ENCODE assay signal across 14 cellular contexts in genomic region chr16:28297784-28298510, GRCh38. TPM values are rescaled to one million over a fixed set of nuclear protein-coding genes. Genes with fewer than 3 reads are reported as not detected.
DNase-seq lines count a peak whose midpoint lies in the region; ATAC-seq and TF ChIP-seq lines count a peak whose summit lies in the region.
"Had no signal": no experiment of that assay in that cellular context is flagged by ENCODE, and none has a peak within 500 bp of the region (broad histone marks: within the 10 kb centered on the region; RNA-seq: fewer than 3 reads in every experiment).

No MANE protein-coding gene starts in this region.

- DNase-seq in NCI-H510A treated with DMSO at 0.1 percent for 48 hours (lab: John Stamatoyannopoulos, UW) (peak; percentile 40), NCI-H510A (lab: John Stamatoyannopoulos, UW) (no peak), DMS53 treated with DMSO at 0.1 percent for 48 hours (lab: John Stamatoyannopoulos, UW; ENCODE audit: unreplicated experiment) (peak; percentile 51), WTC11 (ENCODE audit: low spot score) (no peak), immature natural killer cell (no peak), dorsolateral prefrontal cortex (no peak), cortex of kidney (lab: John Stamatoyannopoulos, UW) (no peak)
- DNase-seq: activated CD4-positive, alpha-beta T cell treated with anti-CD3 and anti-CD28 coated beads for 36 hours; COR-L47; left ventricle myocardium inferior; MM.1S; NCI-H2081; testis had no signal

- CTCF ChIA-PET in WTC11 (lab: Charles Lee), result interaction anchor here (1.0 to 3.0 kb wide), 8 partner anchors 14 to 29 kb away, joined by 3 to 27 read pairs (median 6); no protein-coding TSS in a partner anchor

- peak; percentile 6 for ATAC-seq in WTC11
- ATAC-seq in HG02678 (IDR thresholded peaks at IDR 0.05; ENCODE audit: unreplicated experiment), result no peak
- ATAC-seq: activated CD4-positive, alpha-beta T cell treated with anti-CD3 and anti-CD28 coated beads for 36 hours had no signal

- peak overlapping the region; percentile 77 for H3K27ac Mint-ChIP-seq in WTC11
- H3K27ac Mint-ChIP-seq in immature natural killer cell, result peak overlapping the region; percentile 92 to 96 (median 94)

- intact Hi-C loops in dorsolateral prefrontal cortex (cut with DNase I), result no loop called here

- H3K27me3 Mint-ChIP-seq in WTC11 (ENCODE audit: low read depth) (no peaks in the 10 kb centered on the region), immature natural killer cell (ENCODE audit: low read depth in 3 of 3) (peaks cover 0 to 8% (median under 1%) of the 10 kb centered on the region in 3 donors)
- H3K27me3 Mint-ChIP-seq: activated CD4-positive, alpha-beta T cell treated with anti-CD3 and anti-CD28 coated beads for 36 hours had no signal

- no peak overlapping the region for H3K4me3 ChIP-seq in dorsolateral prefrontal cortex
- H3K4me3 ChIP-seq: left ventricle myocardium inferior, testis had no signal

- TF ChIP-seq CTCF in WTC11 (IDR thresholded peaks at IDR 0.05) (no peak), dorsolateral prefrontal cortex (IDR thresholded peaks at IDR 0.05 in 54 of 56, conservative IDR thresholded peaks at IDR 0.05 in 2 of 56; ENCODE audit: low read depth in 1 of 56, partially characterized antibody in 56 of 56) (no peak)

- H3K4me1 Mint-ChIP-seq in WTC11 (peaks cover 49% of the 10 kb centered on the region), immature natural killer cell (peaks cover 87% of the 10 kb centered on the region in 2 donors)

- H3K27ac ChIP-seq in dorsolateral prefrontal cortex, result peak overlapping the region in 1 of 59 donors; percentile 36
- H3K27ac ChIP-seq: left ventricle myocardium inferior, testis had no signal

- H3K36me3 Mint-ChIP-seq in WTC11 (peaks cover 21% of the 10 kb centered on the region), immature natural killer cell (peaks cover 5 to 14% (median 7%) of the 10 kb centered on the region in 3 donors)

- H3K9me3 Mint-ChIP-seq in WTC11 (no peaks in the 10 kb centered on the region), immature natural killer cell (peaks cover 0 to 2% (median 0%) of the 10 kb centered on the region in 6 donors)

- POLR2A ChIA-PET in WTC11 (lab: Charles Lee), result interaction anchor here (0.9 kb wide), 1 partner anchor 19 kb away, joined by 3 read pairs; no protein-coding TSS in a partner anchor

- H3K4me3 Mint-ChIP-seq in WTC11 (no peak overlapping the region), immature natural killer cell (peak overlapping the region; percentile 75 to 86 (median 81))
- H3K4me3 Mint-ChIP-seq: activated CD4-positive, alpha-beta T cell treated with anti-CD3 and anti-CD28 coated beads for 36 hours had no signal

- H3K27me3 ChIP-seq in dorsolateral prefrontal cortex, result no peaks in the 10 kb centered on the region
- H3K27me3 ChIP-seq: testis had no signal

TF ChIP-seq in WTC11, 78 proteins besides CTCF, POLR2A, EP300 and RAD21:
- TF ChIP-seq FOXP1 (CRISPR knock-in tag; IDR thresholded peaks at IDR 0.05; ENCODE audit: borderline replicate concordance), result 0 out of 2 replicates have a peak, but pooled peaks have one; percentile 10
- no peak for TF ChIP-seq EMX1 (CRISPR knock-in tag; IDR thresholded peaks at IDR 0.05)
- 0 out of 2 replicates have a peak, but pooled peaks have one; percentile 49 for TF ChIP-seq ZNF121 (CRISPR knock-in tag; IDR thresholded peaks at IDR 0.05)

RNA-seq across cellular contexts. Expression of gene SBK1, which starts 5.6 kb away (rescaled TPM):
- total RNA-seq in WTC11 (2021), result 79.4 to 85.7 TPM (median 82.6 TPM) in 3 replicates
- 10 to 100 TPM in 1 of 3 donors, 1 to 10 TPM in 2; 5.1 to 14.2 (median 5.1) TPM for polyA plus RNA-seq in immature natural killer cell
- total RNA-seq in dorsolateral prefrontal cortex, result 10 to 100 TPM in 119 of 120 experiments, 1 to 10 TPM in 1; 7.4 to 32.7 (median 21.4) TPM

Comparison
In these comparisons a context has a peak if more than half of its experiments do, and no peak if none do; other contexts are left out.
1. DNase-seq: peak in NCI-H510A treated with DMSO at 0.1 percent for 48 hours (single experiment) and DMS53 treated with DMSO at 0.1 percent for 48 hours (single experiment); none in NCI-H510A (single experiment), WTC11 (single experiment), immature natural killer cell (0 of 3), dorsolateral prefrontal cortex (0 of 10) and cortex of kidney (single experiment).